Comparison of ENCODE assay signal across 6 cellular contexts in genomic region chr9:67348562-67349423, GRCh38.
DNase-seq lines count a peak whose midpoint lies in the region; ATAC-seq, FAIRE-seq and TF ChIP-seq lines count a peak whose summit lies in the region.
"Not testable (repeated sequence)": the region's sequence is repeated elsewhere in the genome, so short reads cannot be mapped to it uniquely, and the experiment has no call there.

No MANE protein-coding gene starts in this region.

- H4K20me1 ChIP-seq in PC-3 (ENCODE audit: low read length) = not testable (repeated sequence)

- not testable (repeated sequence) for TF ChIP-seq EP300 in A549 (IDR thresholded peaks at IDR 0.05)

- DNase-seq in A549 (ENCODE audit: low read depth in 1 of 2, low spot score in 1 of 2); PC-3; RWPE2 (ENCODE audit: low spot score); left colon; mucosa of descending colon: not testable (repeated sequence)

- H3K27me3 ChIP-seq in PC-3 (ENCODE audit: low read length); RWPE2 (ENCODE audit: insufficient read depth, poor library complexity, severe bottlenecking): not testable (repeated sequence)

- H3K36me3 ChIP-seq in PC-3 (ENCODE audit: low read depth, low read length); RWPE2 (ENCODE audit: low read depth); mucosa of descending colon (ENCODE audit: low read depth): not testable (repeated sequence)

- H2AFZ ChIP-seq in PC-3 (ENCODE audit: low read length) = not testable (repeated sequence)

- not testable (repeated sequence) for TF ChIP-seq RAD21 in A549 (conservative IDR thresholded peaks at IDR 0.05 in 1 of 2, IDR thresholded peaks at IDR 0.05 in 1 of 2)

- BruUV-seq in PC-3 (replicated peaks; lab: Mats Ljungman, UMichigan) = not testable (repeated sequence)

- POLR2A ChIA-PET in A549 (lab: Yijun Ruan, JAX); PC-3 (lab: Charles Lee; ENCODE audit: unreplicated experiment): not testable (repeated sequence)

- intact Hi-C loops in PC-3 (cut with micrococcal nuclease); left colon (cut with DNase I, micrococcal nuclease); mucosa of descending colon (cut with DNase I, micrococcal nuclease): not testable (repeated sequence)

- H3K4me3 ChIP-seq in A549; PC-3 (ENCODE audit: low read length); RWPE2 (ENCODE audit: severe bottlenecking); mucosa of descending colon: not testable (repeated sequence)

- H3K9me3 ChIP-seq in A549; PC-3 (ENCODE audit: low read length); RWPE2 (ENCODE audit: severe bottlenecking); mucosa of descending colon: not testable (repeated sequence)

- TF ChIP-seq CTCF in A549 (IDR thresholded peaks at IDR 0.05); PC-3 (conservative IDR thresholded peaks at IDR 0.05; ENCODE audit: low read depth, low read length); RWPE2 (IDR thresholded peaks at IDR 0.05; ENCODE audit: poor library complexity, severe bottlenecking); mucosa of descending colon (IDR thresholded peaks at IDR 0.05): not testable (repeated sequence)

- H3K9ac ChIP-seq in PC-3 (ENCODE audit: low read length) = not testable (repeated sequence)

- FAIRE-seq in A549 (lab: Jason Lieb, UNC) = not testable (repeated sequence)

- no CpG with 5 or more reads among the region's 2 CpGs for WGBS in A549 (ENCODE audit: missing lambda C conversion rate)

- H3K9me2 ChIP-seq in PC-3 (replicated peaks; ENCODE audit: low read length) = not testable (repeated sequence)

- not testable (repeated sequence) for TF ChIP-seq POLR2A in A549 (IDR thresholded peaks at IDR 0.05; ENCODE audit: low read length)

- CTCF ChIA-PET in A549 (lab: Yijun Ruan, JAX); PC-3 (lab: Charles Lee): not testable (repeated sequence)

- ATAC-seq in A549 (peak; percentile 68 to 83), PC-3 (peak; percentile 82), RWPE2 (ENCODE audit: low read depth) (peak; percentile 88), esophagus mucosa (peak; percentile 45), left colon (peak; percentile 45), mucosa of descending colon (peak; percentile 68)

- not testable (repeated sequence) for H3K4me2 ChIP-seq in A549; PC-3 (ENCODE audit: low read length)

- H3K79me2 ChIP-seq in PC-3 (ENCODE audit: low read length) = not testable (repeated sequence)

- H3K4me1 ChIP-seq in A549; PC-3 (ENCODE audit: insufficient read depth, low read length); RWPE2 (ENCODE audit: insufficient read depth, poor library complexity, severe bottlenecking); mucosa of descending colon (ENCODE audit: low read depth): not testable (repeated sequence)

- H3K27ac ChIP-seq in A549; PC-3 (ENCODE audit: low read length); RWPE2 (ENCODE audit: poor library complexity, severe bottlenecking): not testable (repeated sequence)

- not testable (repeated sequence) for H3F3A ChIP-seq in PC-3 (ENCODE audit: low read length, unreplicated experiment)
